Comparison of ENCODE assay signal across 1 cellular context in the genomic region with DNA sequence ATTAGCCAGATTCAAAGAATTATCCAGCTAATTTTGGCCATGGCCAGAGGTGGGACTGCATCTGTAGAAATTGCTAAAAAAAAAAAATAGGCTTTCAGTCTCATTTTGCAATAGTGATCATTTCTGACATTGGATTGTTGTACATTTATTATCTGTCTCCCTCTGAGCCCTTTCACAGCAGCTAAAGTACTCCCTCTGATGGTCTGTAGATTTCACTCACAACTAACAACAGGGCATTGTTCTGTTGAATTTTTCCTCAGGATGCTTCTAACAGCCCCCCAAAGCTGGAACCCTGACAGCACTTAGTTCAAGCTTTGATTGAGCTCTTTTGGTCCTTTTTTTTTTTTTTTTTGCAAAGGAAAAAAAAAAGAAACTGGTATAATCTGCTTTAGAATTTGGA.
TF ChIP-seq lines count a peak whose summit lies in the region.

No MANE protein-coding gene starts in this region.

TF ChIP-seq in HepG2, 621 proteins besides CTCF, POLR2A, EP300 and RAD21:
- TF ChIP-seq SOX13 (IDR thresholded peaks at IDR 0.05) (no peak), SOX13 (CRISPR knock-in tag; conservative IDR thresholded peaks at IDR 0.05 in 1 of 2, IDR thresholded peaks at IDR 0.05 in 1 of 2) (peak in 1 of 2 experiments; percentile 38; a peak in 1 of 4 replicates), ELF3 (CRISPR knock-in tag; IDR thresholded peaks at IDR 0.05) (no peak), FOXO1 (CRISPR knock-in tag; IDR thresholded peaks at IDR 0.05) (no peak), MED1 (CRISPR knock-in tag; IDR thresholded peaks at IDR 0.05) (peak; percentile 14; the same call in 1 of the 2 replicates), SOX5 (CRISPR knock-in tag; IDR thresholded peaks at IDR 0.05; ENCODE audit: borderline replicate concordance) (0 out of 2 replicates have a peak, but pooled peaks have one; percentile 40), SMC3 (IDR thresholded peaks at IDR 0.05; ENCODE audit: low read length) (peak; percentile 16; the same call in 1 of the 2 replicates), STAG1 (CRISPR knock-in tag; IDR thresholded peaks at IDR 0.05) (peak; percentile 50)
- TF ChIP-seq, protein P1, sequence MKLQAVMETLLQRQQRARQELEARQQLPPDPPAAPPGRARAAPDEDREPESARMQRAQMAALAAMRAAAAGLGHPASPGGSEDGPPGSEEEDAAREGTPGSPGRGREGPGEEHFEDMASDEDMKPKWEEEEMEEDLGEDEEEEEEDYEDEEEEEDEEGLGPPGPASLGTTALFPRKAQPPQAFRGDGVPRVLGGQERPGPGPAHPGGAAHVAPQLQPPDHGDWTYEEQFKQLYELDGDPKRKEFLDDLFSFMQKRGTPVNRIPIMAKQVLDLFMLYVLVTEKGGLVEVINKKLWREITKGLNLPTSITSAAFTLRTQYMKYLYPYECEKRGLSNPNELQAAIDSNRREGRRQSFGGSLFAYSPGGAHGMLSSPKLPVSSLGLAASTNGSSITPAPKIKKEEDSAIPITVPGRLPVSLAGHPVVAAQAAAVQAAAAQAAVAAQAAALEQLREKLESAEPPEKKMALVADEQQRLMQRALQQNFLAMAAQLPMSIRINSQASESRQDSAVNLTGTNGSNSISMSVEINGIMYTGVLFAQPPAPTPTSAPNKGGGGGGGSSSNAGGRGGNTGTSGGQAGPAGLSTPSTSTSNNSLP (IDR thresholded peaks at IDR 0.05; ENCODE audit: low read depth, low read length) = 0 out of 2 replicates have a peak, but pooled peaks have one; percentile 11
